Comparison of ENCODE assay signal across 10 cellular contexts in the genomic region with DNA sequence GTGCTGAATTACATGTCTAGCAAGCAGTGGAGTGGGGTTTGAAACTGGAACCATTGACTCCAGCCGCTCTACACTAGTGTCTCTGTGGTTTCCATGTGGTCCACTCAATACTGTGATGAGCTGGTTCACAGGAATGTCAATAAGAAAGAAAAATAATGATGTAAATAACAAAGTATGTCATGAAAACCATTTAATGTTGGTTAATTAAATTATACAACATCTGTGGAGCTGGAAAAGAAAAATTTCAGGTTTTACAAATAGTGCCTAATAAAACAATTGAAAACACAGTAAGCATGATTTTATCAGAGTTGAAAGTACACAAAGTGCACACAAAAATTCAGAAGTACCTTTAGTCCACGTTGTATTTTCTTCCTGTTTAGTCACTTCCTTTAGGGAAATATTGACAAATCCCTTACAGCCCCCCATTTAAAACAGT. TPM values are rescaled to one million over a fixed set of nuclear protein-coding genes. Genes with fewer than 3 reads are reported as not detected.
A peak's percentile ranks its signal among the peaks of the same experiment; 100 is the strongest.
DNase-seq lines count a peak whose midpoint lies in the region; ATAC-seq, FAIRE-seq and TF ChIP-seq lines count a peak whose summit lies in the region.
"Had no signal": no experiment of that assay in that cellular context is flagged by ENCODE, and none has a peak within 500 bp of the region (broad histone marks: within the 10 kb centered on the region; RNA-seq: fewer than 3 reads in every experiment).

No MANE protein-coding gene starts in this region.

- peaks cover 24% of the 10 kb centered on the region for H3K27me3 Mint-ChIP-seq in T-helper 17 cell
- no peaks in the 10 kb centered on the region for H3K27me3 Mint-ChIP-seq in progenitor cell of endocrine pancreas

- H3K27ac ChIP-seq in RWPE2 (ENCODE audit: poor library complexity, severe bottlenecking): peak overlapping the region; percentile 81

- no peaks in the 10 kb centered on the region for H3K36me3 ChIP-seq in RWPE2 (ENCODE audit: low read depth)

- H3K9me3 ChIP-seq in RWPE2 (ENCODE audit: severe bottlenecking): no peaks in the 10 kb centered on the region
- no peaks in the 10 kb centered on the region for H3K9me3 ChIP-seq in T-helper 17 cell (ENCODE audit: control insufficient read depth, low read length, poor library complexity, severe bottlenecking)

- FAIRE-seq in GM19239 (lab: Jason Lieb, UNC): peak; percentile 80

- no peak overlapping the region for H3K27ac Mint-ChIP-seq in T-helper 17 cell
- H3K27ac Mint-ChIP-seq in progenitor cell of endocrine pancreas: no peak overlapping the region

- H3K4me1 Mint-ChIP-seq in T-helper 17 cell: peaks cover 3% of the 10 kb centered on the region
- no peaks in the 10 kb centered on the region for H3K4me1 Mint-ChIP-seq in progenitor cell of endocrine pancreas (ENCODE audit: low read depth)

- H3K4me3 ChIP-seq in RWPE2 (ENCODE audit: severe bottlenecking): no peak overlapping the region

- DNase-seq in GM19239 (ENCODE audit: insufficient read length, low spot score): no peak
- no peak for DNase-seq in RWPE2 (ENCODE audit: low spot score)
- DNase-seq in fibroblast of gingiva (ENCODE audit: low read depth): peak; percentile 47
- DNase-seq in smooth muscle cell of the brain vasculature (ENCODE audit: low read depth, low spot score): peak; percentile 9
- no peak for DNase-seq in activated T-cell treated with anti-CD3 and anti-CD28 coated beads, Interleukin-2, amount 50 U/mL, for 48 hours
- no peak for DNase-seq in T-helper 17 cell
- DNase-seq in NCI-H1417 treated with DMSO at 0.1 percent for 48 hours (lab: John Stamatoyannopoulos, UW): no peak
- DNase-seq in progenitor cell of endocrine pancreas (ENCODE audit: low spot score, unreplicated experiment): no peak
- DNase-seq: NCI-H345, T-helper 9 cell had no signal

- H3K4me3 Mint-ChIP-seq in T-helper 17 cell: no peak overlapping the region
- H3K4me3 Mint-ChIP-seq in progenitor cell of endocrine pancreas (ENCODE audit: low read depth): no peak overlapping the region

- TF ChIP-seq CTCF in RWPE2 (IDR thresholded peaks at IDR 0.05; ENCODE audit: poor library complexity, severe bottlenecking): no peak
- TF ChIP-seq CTCF in progenitor cell of endocrine pancreas (IDR thresholded peaks at IDR 0.05; ENCODE audit: unreplicated experiment): no peak

- H3K36me3 Mint-ChIP-seq in T-helper 17 cell (ENCODE audit: low read depth): no peaks in the 10 kb centered on the region
- no peaks in the 10 kb centered on the region for H3K36me3 Mint-ChIP-seq in progenitor cell of endocrine pancreas (ENCODE audit: insufficient read depth)

- ATAC-seq in RWPE2 (ENCODE audit: low read depth) (peak; percentile 92), T-helper 17 cell (no peak)

- H3K27me3 ChIP-seq in RWPE2 (ENCODE audit: insufficient read depth, poor library complexity, severe bottlenecking): no peaks in the 10 kb centered on the region

- H3K4me1 ChIP-seq in RWPE2 (ENCODE audit: insufficient read depth, poor library complexity, severe bottlenecking): peaks cover 23% of the 10 kb centered on the region

- peaks cover 2% of the 10 kb centered on the region for H3K9me3 Mint-ChIP-seq in progenitor cell of endocrine pancreas (ENCODE audit: low read depth)

RNA-seq across cellular contexts. Expression of gene NAMPT, which starts 28.7 kb away (rescaled TPM):
- total RNA-seq in T-helper 17 cell (100 to 1,000 TPM; 278 to 292 TPM), progenitor cell of endocrine pancreas (35.2 and 44.6 TPM in 2 replicates)

Comparison
In these comparisons a context has a peak if more than half of its experiments do, and no peak if none do; other contexts are left out.
1. DNase-seq: peak in fibroblast of gingiva (single experiment) and smooth muscle cell of the brain vasculature (single experiment); none in GM19239 (single experiment), RWPE2 (single experiment), activated T-cell treated with anti-CD3 and anti-CD28 coated beads, Interleukin-2, amount 50 U/mL, for 48 hours (0 of 2), T-helper 17 cell (0 of 3), NCI-H1417 treated with DMSO at 0.1 percent for 48 hours (single experiment) and progenitor cell of endocrine pancreas (single experiment).